ENCODE assay signal across 2 cellular contexts in genomic region chr15:50906954-50907865, GRCh38.
TF ChIP-seq lines count a peak whose summit lies in the region.

No MANE protein-coding gene starts in this region.

TF ChIP-seq in GM12878, 131 proteins besides CTCF, POLR2A, EP300 and RAD21 (continued from another document and continues in another):
- TF ChIP-seq E4F1 (IDR thresholded peaks at IDR 0.05; ENCODE audit: borderline replicate concordance, partially characterized antibody), result peak; percentile 14
- TF ChIP-seq PRDM15 (CRISPR knock-in tag; IDR thresholded peaks at IDR 0.05), result no peak
- peak; percentile 69 for TF ChIP-seq ATF2 (IDR thresholded peaks at IDR 0.05; ENCODE audit: low read length)
- TF ChIP-seq NKRF (conservative IDR thresholded peaks at IDR 0.05), result peak; percentile 73
- no peak for TF ChIP-seq MYC (IDR thresholded peaks at IDR 0.05; ENCODE audit: insufficient read depth, insufficient read length, insufficient replicate concordance, low read length, severe bottlenecking)
- no peak; the same call in 1 of the 2 replicates for TF ChIP-seq BACH1 (IDR thresholded peaks at IDR 0.05; ENCODE audit: borderline replicate concordance)
- TF ChIP-seq FOXM1 (IDR thresholded peaks at IDR 0.05; ENCODE audit: low read depth, low read length), result peak; percentile 72
- no peak for TF ChIP-seq REST (IDR thresholded peaks at IDR 0.05; ENCODE audit: low read depth, low read length)

TF ChIP-seq in HepG2, 621 proteins besides CTCF, POLR2A, EP300 and RAD21 (continued from another document and continues in another):
- TF ChIP-seq ZHX2 (IDR thresholded peaks at IDR 0.05; ENCODE audit: low read depth) (no peak), ZHX2 (CRISPR knock-in tag; IDR thresholded peaks at IDR 0.05; ENCODE audit: borderline replicate concordance) (no peak), ZNF674 (CRISPR knock-in tag; IDR thresholded peaks at IDR 0.05; ENCODE audit: low read depth) (no peak), ZNF230 (CRISPR knock-in tag; IDR thresholded peaks at IDR 0.05) (no peak), ZNF773 (CRISPR knock-in tag; IDR thresholded peaks at IDR 0.05; ENCODE audit: borderline replicate concordance) (no peak), ZNF207 (IDR thresholded peaks at IDR 0.05; ENCODE audit: borderline replicate concordance) (no peak), ZNF432 (CRISPR knock-in tag; IDR thresholded peaks at IDR 0.05; ENCODE audit: borderline replicate concordance) (no peak), SALL1 (CRISPR knock-in tag; IDR thresholded peaks at IDR 0.05) (peak; percentile 45; the same call in 1 of the 2 replicates), TGIF2 (CRISPR knock-in tag; IDR thresholded peaks at IDR 0.05) (peak; percentile 84), SOX6 (IDR thresholded peaks at IDR 0.05) (no peak), SOX6 (CRISPR knock-in tag; IDR thresholded peaks at IDR 0.05) (peak; percentile 22; the same call in 1 of the 2 replicates), POLR2AphosphoS5 (IDR thresholded peaks at IDR 0.05; ENCODE audit: low read depth, low read length) (peak; percentile 34; the same call in 1 of the 2 replicates), SMARCE1 (IDR thresholded peaks at IDR 0.05; ENCODE audit: borderline replicate concordance) (no peak), FOXA3 (CRISPR knock-in tag; IDR thresholded peaks at IDR 0.05) (0 out of 2 replicates have a peak, but pooled peaks have one; percentile 6), STAT5B (CRISPR knock-in tag; IDR thresholded peaks at IDR 0.05) (no peak), RAD51 (IDR thresholded peaks at IDR 0.05; ENCODE audit: borderline replicate concordance) (no peak), MIXL1 (CRISPR knock-in tag; IDR thresholded peaks at IDR 0.05) (peak; percentile 36; the same call in 1 of the 2 replicates), ZBTB40 (IDR thresholded peaks at IDR 0.05) (no peak), ZBTB40 (CRISPR knock-in tag; IDR thresholded peaks at IDR 0.05) (peak; percentile 83; the same call in 1 of the 2 replicates), ZNF691 (CRISPR knock-in tag; IDR thresholded peaks at IDR 0.05; ENCODE audit: borderline replicate concordance, low read depth) (no peak), ZNF713 (CRISPR knock-in tag; IDR thresholded peaks at IDR 0.05) (0 out of 2 replicates have a peak, but pooled peaks have one; percentile 10), ZFP90 (CRISPR knock-in tag; IDR thresholded peaks at IDR 0.05; ENCODE audit: borderline replicate concordance) (no peak), STAT6 (CRISPR knock-in tag; IDR thresholded peaks at IDR 0.05; ENCODE audit: borderline replicate concordance) (0 out of 2 replicates have a peak, but pooled peaks have one; percentile 28), ZFX (CRISPR knock-in tag; IDR thresholded peaks at IDR 0.05; ENCODE audit: low read depth) (no peak), ZNF142 (CRISPR knock-in tag; IDR thresholded peaks at IDR 0.05) (no peak), MXD4 (CRISPR knock-in tag; IDR thresholded peaks at IDR 0.05) (peak; percentile 57; the same call in 1 of the 2 replicates), DMAP1 (CRISPR knock-in tag; IDR thresholded peaks at IDR 0.05) (0 out of 2 replicates have a peak, but pooled peaks have one; percentile 14), RBFOX2 (IDR thresholded peaks at IDR 0.05; ENCODE audit: low read depth, low read length) (no peak)
